20 cellular contexts compared by ENCODE assay signal in the genomic region with DNA sequence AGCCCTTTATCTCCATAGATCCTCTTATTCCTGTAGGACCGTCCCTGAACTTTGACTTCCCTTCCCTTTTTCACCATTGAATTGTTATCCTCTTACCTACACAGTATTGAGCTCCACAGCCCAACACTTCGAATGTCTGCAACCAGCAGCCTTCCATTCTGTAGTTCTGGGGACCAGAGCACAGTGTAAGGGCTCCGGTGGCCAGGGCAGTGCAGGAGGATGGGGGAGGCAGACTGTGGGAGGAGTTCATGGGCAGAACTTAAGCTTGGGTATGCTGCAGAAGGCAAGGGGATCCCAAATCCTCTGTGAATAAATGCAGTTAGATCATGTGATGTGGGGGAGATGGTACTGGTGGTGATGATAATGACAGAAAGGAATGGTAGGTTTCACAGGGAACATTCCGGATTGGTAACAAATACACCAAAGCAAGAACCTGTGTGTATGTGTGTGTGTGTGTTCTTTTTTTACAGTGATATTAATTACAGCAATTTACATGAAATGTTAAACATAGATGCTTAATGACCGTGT. TPM values are rescaled to one million over a fixed set of nuclear protein-coding genes. Genes with fewer than 3 reads are reported as not detected.
DNase-seq lines count a peak whose midpoint lies in the region; ATAC-seq, FAIRE-seq and TF ChIP-seq lines count a peak whose summit lies in the region.
"Had no signal": no experiment of that assay in that cellular context is flagged by ENCODE, and none has a peak within 500 bp of the region (broad histone marks: within the 10 kb centered on the region; RNA-seq: fewer than 3 reads in every experiment).

No MANE protein-coding gene starts in this region.

- POLR2A ChIA-PET in K562 (lab: Yijun Ruan, JAX) = interaction anchor here (1.0 kb wide), 1 partner anchor 23 kb away, joined by 5 read pairs; no protein-coding TSS in a partner anchor

- H3K9ac ChIP-seq in K562 (ENCODE audit: insufficient read depth in 1 of 2, low read depth in 2 of 2, low read length in 2 of 2) (no peak overlapping the region), neural progenitor cell (no peak overlapping the region)

- H3K9me3 Mint-ChIP-seq in neural progenitor cell = no peaks in the 10 kb centered on the region
- H3K9me3 Mint-ChIP-seq: CD4-positive, alpha-beta memory T cell had no signal

- H3K4me3 Mint-ChIP-seq in neural progenitor cell = no peak overlapping the region
- H3K4me3 Mint-ChIP-seq: CD4-positive, alpha-beta memory T cell had no signal

- H3K36me3 ChIP-seq in K562 (ENCODE audit: control insufficient read depth, insufficient read depth, low read length) (no peaks in the 10 kb centered on the region), neural progenitor cell (no peaks in the 10 kb centered on the region)
- H3K36me3 ChIP-seq: BE2C had no signal

- H3K36me3 Mint-ChIP-seq in neural progenitor cell = no peaks in the 10 kb centered on the region
- H3K36me3 Mint-ChIP-seq: CD4-positive, alpha-beta memory T cell had no signal

- H3K27ac ChIP-seq in K562 (ENCODE audit: extremely low read depth, low read depth, low read length) (no peak overlapping the region), neural progenitor cell (no peak overlapping the region)
- H3K27ac ChIP-seq: HL-60 had no signal

- FAIRE-seq in K562 (lab: Jason Lieb, UNC) = no peak
- FAIRE-seq in GM12891 (lab: Jason Lieb, UNC) = no peak
- FAIRE-seq: H54 had no signal

- no peak for TF ChIP-seq POLR2A in K562 (conservative IDR thresholded peaks at IDR 0.05)
- TF ChIP-seq POLR2A in GM12891 (IDR thresholded peaks at IDR 0.05; ENCODE audit: low read depth, low read length) = no peak

- 46% methylated on average over 5 of the region's 5 CpGs for WGBS in K562 (ENCODE audit: insufficient coverage, low coverage, missing lambda C conversion rate)

- DNase-seq in K562 (ENCODE audit: extremely low read depth in 1 of 4, low spot score in 3 of 4) = no peak
- no peak for DNase-seq in left lobe of liver (ENCODE audit: low spot score)
- DNase-seq in neural progenitor cell (ENCODE audit: low spot score) = no peak
- DNase-seq in stimulated activated naive CD8-positive, alpha-beta T cell treated with anti-CD3 and anti-CD28 coated beads, Interleukin-15, Interleukin-2, amounts not matched to agents 100 U/mL and 50 U/mL, for 24 hours = no peak
- DNase-seq in GM12891 (ENCODE audit: insufficient read length, low spot score) = no peak
- no peak for DNase-seq in NCI-H510A (lab: John Stamatoyannopoulos, UW)
- DNase-seq: BE2C; CD4-positive, alpha-beta memory T cell; GF-D8; KG1; NCI-H1417 treated with DMSO at 0.1 percent for 48 hours; NCI-H1930; NCI-H2171; NCI-H446; NK-92 treated with Interleukin-12 subunit alpha and Interleukin-12 subunit beta, amount 100 ng/mL, for 24 hours had no signal

- no peaks in the 10 kb centered on the region for H4K20me1 ChIP-seq in K562 (replicated peaks; ENCODE audit: control insufficient read depth, insufficient read depth, low read length)
- H4K20me1 ChIP-seq in neural progenitor cell (ENCODE audit: low read depth) = no peaks in the 10 kb centered on the region

- no peaks in the 10 kb centered on the region for H3K27me3 ChIP-seq in K562 (ENCODE audit: control insufficient read depth in 2 of 2, insufficient read depth in 2 of 2, low read length in 2 of 2)
- H3K27me3 ChIP-seq in neural progenitor cell = no peaks in the 10 kb centered on the region
- H3K27me3 ChIP-seq: BE2C had no signal

- H3K27ac Mint-ChIP-seq in neural progenitor cell = no peak overlapping the region
- H3K27ac Mint-ChIP-seq: CD4-positive, alpha-beta memory T cell had no signal

- no peak overlapping the region for H3K4me3 ChIP-seq in K562
- no peak overlapping the region for H3K4me3 ChIP-seq in neural progenitor cell

- no TSS peak for BruUV-seq in K562 (replicated peaks; lab: Mats Ljungman, UMichigan)

- no peak for TF ChIP-seq EP300 in K562 (IDR thresholded peaks at IDR 0.05; ENCODE audit: low read length)

- in situ Hi-C loops in K562 (cut with MboI) = no loop called here

- H3K4me1 ChIP-seq in K562 (replicated peaks in 1 of 2; ENCODE audit: control insufficient read depth in 2 of 2, insufficient read depth in 2 of 2, low read length in 2 of 2) = peaks cover 7 to 10% of the 10 kb centered on the region in 2 experiments; a peak in 3 of 5 replicates
- peaks cover 40% of the 10 kb centered on the region for H3K4me1 ChIP-seq in neural progenitor cell
- H3K4me1 ChIP-seq: BE2C had no signal

- H3K9me3 ChIP-seq in K562 (replicated peaks; ENCODE audit: control insufficient read depth, insufficient read depth, low read depth, low read length) = no peaks in the 10 kb centered on the region
- no peaks in the 10 kb centered on the region for H3K9me3 ChIP-seq in neural progenitor cell (ENCODE audit: low read depth)
- H3K9me3 ChIP-seq: BE2C had no signal

- H3F3A ChIP-seq in neural progenitor cell (ENCODE audit: low read depth) = peaks cover 22% of the 10 kb centered on the region

- H2AFZ ChIP-seq in K562 (ENCODE audit: low read depth, low read length) (peak overlapping the region; percentile 63), neural progenitor cell (replicated peaks) (no peak overlapping the region)

- TF ChIP-seq CTCF in K562 (IDR thresholded peaks at IDR 0.05 in 2 of 3, conservative IDR thresholded peaks at IDR 0.05 in 1 of 3; ENCODE audit: insufficient read depth in 2 of 3, low read depth in 1 of 3, low read length in 3 of 3) (no peak), neural progenitor cell (IDR thresholded peaks at IDR 0.05) (no peak)

- H3K4me2 ChIP-seq in K562 (ENCODE audit: insufficient read depth, low read length) (no peak overlapping the region), neural progenitor cell (peak overlapping the region; percentile 45)

- H3K27me3 Mint-ChIP-seq in neural progenitor cell (ENCODE audit: insufficient read depth, low read depth) = peaks cover 8% of the 10 kb centered on the region
- H3K27me3 Mint-ChIP-seq: CD4-positive, alpha-beta memory T cell had no signal

- CTCF ChIA-PET in K562 (lab: Yijun Ruan, JAX; ENCODE audit: low intra/inter-chr PET ratio) = no interaction called here

- ATAC-seq in K562 = peak; percentile 67
- peak; percentile 20 for ATAC-seq in left lobe of liver
- no peak for ATAC-seq in stimulated activated naive CD8-positive, alpha-beta T cell treated with anti-CD3 and anti-CD28 coated beads, Interleukin-15, Interleukin-2, amounts not matched to agents 100 U/mL and 50 U/mL, for 24 hours
- ATAC-seq in HG03571 (IDR thresholded peaks at IDR 0.05; ENCODE audit: unreplicated experiment) = no peak
- ATAC-seq: SK-N-SH treated with all-trans-retinoic acid at 6 μM for 48 hours had no signal

- no peaks in the 10 kb centered on the region for H3K79me2 ChIP-seq in K562 (ENCODE audit: control insufficient read depth, insufficient read depth, low read length)
- no peaks in the 10 kb centered on the region for H3K79me2 ChIP-seq in neural progenitor cell (ENCODE audit: low read depth)

- H3K4me1 Mint-ChIP-seq in neural progenitor cell = peaks cover 24% of the 10 kb centered on the region
- H3K4me1 Mint-ChIP-seq: CD4-positive, alpha-beta memory T cell had no signal

- intact Hi-C loops in K562 (cut with micrococcal nuclease) = no loop called here

- TF ChIP-seq RAD21 in K562 (CRISPR knock-in tag; conservative IDR thresholded peaks at IDR 0.05 in 1 of 2, IDR thresholded peaks at IDR 0.05 in 1 of 2) = no peak

- no peaks in the 10 kb centered on the region for H3K9me1 ChIP-seq in K562 (ENCODE audit: control insufficient read depth, insufficient read depth, low read length)

TF ChIP-seq in GM12891, 5 proteins besides CTCF, POLR2A, EP300 and RAD21:
- TF ChIP-seq POU2F2 (IDR thresholded peaks at IDR 0.05; ENCODE audit: low read depth, low read length) (no peak), POLR2AphosphoS5 (IDR thresholded peaks at IDR 0.05; ENCODE audit: low read depth, low read length) (no peak), SPI1 (IDR thresholded peaks at IDR 0.05; ENCODE audit: low read depth, low read length) (no peak), TAF1 (IDR thresholded peaks at IDR 0.05; ENCODE audit: low read depth, low read length) (no peak), PAX5 (IDR thresholded peaks at IDR 0.05; ENCODE audit: insufficient read depth, low read length, severe bottlenecking) (no peak)

RNA-seq across cellular contexts. Expression of a gene that starts 26.5 kb away (rescaled TPM):
- 10.5 and 14.3 TPM in 2 replicates for total RNA-seq in K562 (2011; cell fraction: chromatin; rRNA removed; ENCODE audit: low replicate concordance)
- total RNA-seq in K562 (2011; cell fraction: nucleolus; rRNA removed) = 4.2 and 4.6 TPM in 2 replicates
- 7.0 and 15.1 TPM in 2 replicates for total RNA-seq in K562 (2011; cell fraction: nucleoplasm; rRNA removed)
- total RNA-seq in K562 (2014; rRNA removed) = 6.7 and 11.6 TPM in 2 replicates
- total RNA-seq in K562 (2014; rRNA removed; fragmentation: Illumina TruSeq; extraction: Trizol) = 19.4 and 20.6 TPM in 2 replicates
- total RNA-seq in K562 (2015; rRNA removed; fragmentation: Illumina TruSeq; extraction: Trizol) = 17.4 and 18.6 TPM in 2 replicates
- total RNA-seq in K562 (2021) = 25.7 and 27.9 TPM in 2 replicates
- 7.1 and 8.1 TPM in 2 replicates for polyA plus RNA-seq in K562 (2011; rRNA removed)
- polyA plus RNA-seq in K562 (2011; cell fraction: cytosol; rRNA removed) = 4.9 and 5.0 TPM in 2 replicates
- 5.8 and 8.4 TPM in 2 replicates for polyA plus RNA-seq in K562 (2011; cell fraction: nucleus; rRNA removed)
- polyA plus RNA-seq in K562 (2012) = 5.2 and 13.5 TPM in 2 replicates
- polyA plus RNA-seq in K562 (2014; fragmentation: Illumina TruSeq; extraction: Trizol) = 24.2 and 29.6 TPM in 2 replicates
- 1 to 10 TPM; 4.5 to 5.3 TPM for polyA plus RNA-seq in K562 (2014; fragmentation: Nextera tagmentation; extraction: Ambion mirVana)
- 9.5 and 9.7 TPM in 2 replicates for polyA plus RNA-seq in K562 (2014; rRNA removed)
- polyA minus RNA-seq in K562 (2011; rRNA and poly(A)+ RNA removed) = 11.9 and 12.1 TPM in 2 replicates
- 5.2 and 6.2 TPM in 2 replicates for polyA minus RNA-seq in K562 (2011; cell fraction: cytosol; rRNA and poly(A)+ RNA removed)
- polyA minus RNA-seq in K562 (2011; cell fraction: nucleus; rRNA and poly(A)+ RNA removed) = 3.0 and 5.4 TPM in 2 replicates
- total RNA-seq in left lobe of liver = 42.9 TPM
- total RNA-seq in neural progenitor cell (ENCODE audit: low replicate concordance) = 8.8 and 9.9 TPM in 2 replicates
- 0.32 TPM for polyA plus RNA-seq in GM12891 (2012; ENCODE audit: low read depth, missing spikeins)
- total RNA-seq: CD4-positive, alpha-beta memory T cell; OCI-LY7 had no signal
- polyA plus RNA-seq: CD4-positive, alpha-beta memory T cell had no signal

Comparison
In these comparisons a context has a peak if more than half of its experiments do, and no peak if none do; other contexts are left out.
1. ATAC-seq: peak in K562 (single experiment) and left lobe of liver (single experiment); none in stimulated activated naive CD8-positive, alpha-beta T cell treated with anti-CD3 and anti-CD28 coated beads, Interleukin-15, Interleukin-2, amounts not matched to agents 100 U/mL and 50 U/mL, for 24 hours (single experiment) and HG03571 (single experiment).